ENCODE assay signal across 9 cellular contexts in genomic region chr10:80509403-80510161, GRCh38. TPM values are rescaled to one million over a fixed set of nuclear protein-coding genes. Genes with fewer than 3 reads are reported as not detected.
DNase-seq lines count a peak whose midpoint lies in the region; ATAC-seq and TF ChIP-seq lines count a peak whose summit lies in the region.
"Had no signal": no experiment of that assay in that cellular context is flagged by ENCODE, and none has a peak within 500 bp of the region (broad histone marks: within the 10 kb centered on the region; RNA-seq: fewer than 3 reads in every experiment).

No MANE protein-coding gene starts in this region.

- H4K91ac ChIP-seq in IMR-90 (ENCODE audit: insufficient read depth, low read depth, low read length): peak overlapping the region; percentile 55; the same call in 1 of the 2 replicates

- peaks cover 19 to 34% of the 10 kb centered on the region in 2 donors for H3K36me3 Mint-ChIP-seq in stimulated activated naive B cell treated with anti-CD40 and anti-IgM and Interleukin-4, amounts not matched to agents 10 μg/mL and 1 μg/mL and 100 μg/mL, for 72 hours

- no peaks in the 10 kb centered on the region for H3K27me3 ChIP-seq in IMR-90 (ENCODE audit: control insufficient read depth, insufficient read depth, low read length)

- peak; percentile 64 for ATAC-seq in IMR-90 (ENCODE audit: low read depth)
- ATAC-seq in stimulated activated naive B cell treated with anti-CD40 and anti-IgM and Interleukin-4, amounts not matched to agents 10 μg/mL and 1 μg/mL and 100 μg/mL, for 72 hours (replicated peaks): no peak

- WGBS in IMR-90 (ENCODE audit: extremely low coverage in 2 of 2, insufficient read length in 1 of 2), 2 experiments: 40% methylated on average over 4 of the region's 18 CpGs; no CpG with 5 or more reads in 1 of the 2 experiments

- H3K4me2 ChIP-seq in IMR-90 (ENCODE audit: low read depth, low read length): no peak overlapping the region

- peak overlapping the region in 1 of 2 experiments; percentile 26; a peak in 2 of 4 replicates for H4K8ac ChIP-seq in IMR-90 (ENCODE audit: low read depth in 2 of 2, low read length in 2 of 2)

- no peaks in the 10 kb centered on the region for H3K9me3 Mint-ChIP-seq in stimulated activated naive B cell treated with anti-CD40 and anti-IgM and Interleukin-4, amounts not matched to agents 10 μg/mL and 1 μg/mL and 100 μg/mL, for 72 hours

- H2BK120ac ChIP-seq in IMR-90 (ENCODE audit: low read depth, low read length): peak overlapping the region; percentile 56; the same call in 1 of the 2 replicates

- TF ChIP-seq CTCF in IMR-90 (conservative IDR thresholded peaks at IDR 0.05; ENCODE audit: low read depth, low read length): no peak

- H4K5ac ChIP-seq in IMR-90 (ENCODE audit: low read depth, low read length): no peak overlapping the region

- TF ChIP-seq POLR2A in IMR-90 (IDR thresholded peaks at IDR 0.05; ENCODE audit: low read depth, low read length): no peak

- peak overlapping the region; percentile 85; the same call in 1 of the 2 replicates for H2AK5ac ChIP-seq in IMR-90 (ENCODE audit: low read depth, low read length)

- no peak overlapping the region for H3K9ac ChIP-seq in IMR-90 (ENCODE audit: low read depth, low read length)

- H2BK15ac ChIP-seq in IMR-90 (ENCODE audit: low read depth, low read length): no peak overlapping the region

- peaks cover 31% of the 10 kb centered on the region for H3K36me3 ChIP-seq in IMR-90 (ENCODE audit: control insufficient read depth, insufficient read depth, low read length)

- peak overlapping the region; percentile 25 for H2BK5ac ChIP-seq in IMR-90 (ENCODE audit: low read depth, low read length, poor library complexity, severe bottlenecking)

- peak overlapping the region; percentile 80 for H3K4ac ChIP-seq in IMR-90 (ENCODE audit: low read depth, low read length)

- dilution Hi-C loops in IMR-90 (cut with HindIII; ENCODE audit: low sequenced_read_pairs, unreplicated experiment): no loop called here

- peak overlapping the region; percentile 62 for H2AK9ac ChIP-seq in IMR-90 (replicated peaks; ENCODE audit: low read depth, low read length, poor library complexity)

- H3K4me3 ChIP-seq in IMR-90 (ENCODE audit: insufficient read depth, low read depth, low read length): no peak overlapping the region

- peaks cover 19% of the 10 kb centered on the region for H3K9me1 ChIP-seq in IMR-90 (ENCODE audit: insufficient read depth, low read length)

- H3K27ac ChIP-seq in IMR-90 (ENCODE audit: insufficient read depth, low read length): peak overlapping the region; percentile 43; the same call in 1 of the 2 replicates

- H3K9me3 ChIP-seq in IMR-90 (ENCODE audit: control insufficient read depth, insufficient read depth, low read length): no peaks in the 10 kb centered on the region

- peaks cover 11 to 20% of the 10 kb centered on the region in 2 donors for H3K4me1 Mint-ChIP-seq in stimulated activated naive B cell treated with anti-CD40 and anti-IgM and Interleukin-4, amounts not matched to agents 10 μg/mL and 1 μg/mL and 100 μg/mL, for 72 hours

- no peak overlapping the region for H3K4me3 Mint-ChIP-seq in stimulated activated naive B cell treated with anti-CD40 and anti-IgM and Interleukin-4, amounts not matched to agents 10 μg/mL and 1 μg/mL and 100 μg/mL, for 72 hours

- H2AFZ ChIP-seq in IMR-90 (replicated peaks; ENCODE audit: low read length, poor library complexity): peak overlapping the region; percentile 53

- TF ChIP-seq RAD21 in IMR-90 (IDR thresholded peaks at IDR 0.05; ENCODE audit: low read length): no peak

- no TSS peak for BruUV-seq in IMR-90 (replicated peaks; lab: Mats Ljungman, UMichigan)

- peak overlapping the region; percentile 56 for H3K27ac Mint-ChIP-seq in stimulated activated naive B cell treated with anti-CD40 and anti-IgM and Interleukin-4, amounts not matched to agents 10 μg/mL and 1 μg/mL and 100 μg/mL, for 72 hours

- DNase-seq in IMR-90 (peak; percentile 81), astrocyte of the hippocampus (ENCODE audit: low read depth, low spot score) (peak; percentile 54), iris pigment epithelial cell (ENCODE audit: low read depth) (peak; percentile 93), SHP77 treated with DMSO at 0.1 percent for 48 hours (lab: John Stamatoyannopoulos, UW) (no peak), midbrain (lab: John Stamatoyannopoulos, UW) (no peak), NCI-H2196 (lab: John Stamatoyannopoulos, UW; ENCODE audit: unreplicated experiment) (no peak)
- no peak for DNase-seq in stimulated activated naive B cell treated with anti-CD40 and anti-IgM and Interleukin-4, amounts not matched to agents 10 μg/mL and 1 μg/mL and 100 μg/mL, for 72 hours
- DNase-seq in effector CD4-positive, alpha-beta T cell: no peak
- DNase-seq: erythroblast had no signal

- POLR2A ChIA-PET in IMR-90 (lab: Charles Lee; ENCODE audit: unreplicated experiment): no interaction called here

- H2BK20ac ChIP-seq in IMR-90 (ENCODE audit: low read depth, low read length): no peak overlapping the region

- peak overlapping the region; percentile 64; the same call in 1 of the 2 replicates for H3K14ac ChIP-seq in IMR-90 (replicated peaks; ENCODE audit: low read depth, low read length)

- H3K27me3 Mint-ChIP-seq in stimulated activated naive B cell treated with anti-CD40 and anti-IgM and Interleukin-4, amounts not matched to agents 10 μg/mL and 1 μg/mL and 100 μg/mL, for 72 hours: no peaks in the 10 kb centered on the region

- H3K79me1 ChIP-seq in IMR-90 (ENCODE audit: low read depth in 1 of 2, low read length in 2 of 2): peaks cover 9 to 44% of the 10 kb centered on the region in 2 experiments

- H3K4me1 ChIP-seq in IMR-90 (ENCODE audit: control insufficient read depth, insufficient read depth, low read length): peaks cover 25% of the 10 kb centered on the region

- CTCF ChIA-PET in IMR-90 (lab: Yijun Ruan, JAX): interaction anchor here (1.2 to 1.5 kb wide), 2 partner anchors 10 to 65 kb away, joined by 5 read pairs; no protein-coding TSS in a partner anchor

- intact Hi-C loops in IMR-90 (cut with micrococcal nuclease): no loop called here

- in situ Hi-C loops in IMR-90 (cut with MboI; ENCODE audit: low sequenced_read_pairs): no loop called here

- H3K56ac ChIP-seq in IMR-90 (ENCODE audit: extremely low read depth, insufficient read depth, low read length): no peak overlapping the region

- H3K23ac ChIP-seq in IMR-90 (ENCODE audit: low read depth, low read length): no peak overlapping the region; the same call in 1 of the 2 replicates

- peaks cover 4% of the 10 kb centered on the region; the same call in 1 of the 2 replicates for H4K20me1 ChIP-seq in IMR-90 (ENCODE audit: insufficient read depth, low read length)

- H3K18ac ChIP-seq in IMR-90 (ENCODE audit: low read depth, low read length): no peak overlapping the region

TF ChIP-seq in IMR-90, 13 proteins besides CTCF, POLR2A, EP300 and RAD21:
- TF ChIP-seq RCOR1 (IDR thresholded peaks at IDR 0.05; ENCODE audit: insufficient replicate concordance, low read length) (peak; percentile 19), FOS (IDR thresholded peaks at IDR 0.05; ENCODE audit: low read depth, low read length) (peak; percentile 51; the same call in 1 of the 2 replicates), SMC3 (IDR thresholded peaks at IDR 0.05; ENCODE audit: low read depth, low read length) (no peak), MAZ (IDR thresholded peaks at IDR 0.05; ENCODE audit: borderline replicate concordance, low read depth, low read length) (peak; percentile 45; the same call in 1 of the 2 replicates), RFX5 (IDR thresholded peaks at IDR 0.05; ENCODE audit: low read depth, low read length) (no peak)
TF ChIP-seq in IMR-90: peak in this region for 3.

RNA-seq across cellular contexts. Expression of gene SH2D4B, which starts 28.1 kb away (rescaled TPM):
- total RNA-seq in IMR-90 (2012; rRNA removed): not detected in 2 replicates
- polyA plus RNA-seq in IMR-90 (2012; rRNA removed): not detected in 2 replicates
- polyA plus RNA-seq in IMR-90 (2012; cell fraction: cytosol; rRNA removed): not detected in 2 replicates
- polyA plus RNA-seq in IMR-90 (2012; cell fraction: nucleus; rRNA removed; ENCODE audit: low replicate concordance): not detected in 2 replicates

RNA-seq across cellular contexts. Expression of gene TSPAN14, which starts 55.5 kb away (rescaled TPM):
- total RNA-seq in IMR-90 (2012; rRNA removed): 13.3 and 18.5 TPM in 2 replicates
- polyA plus RNA-seq in IMR-90 (2012; rRNA removed): 40.6 and 43.0 TPM in 2 replicates
- polyA plus RNA-seq in IMR-90 (2012; cell fraction: cytosol; rRNA removed): 55.8 and 57.7 TPM in 2 replicates
- 36.3 and 44.3 TPM in 2 replicates for polyA plus RNA-seq in IMR-90 (2012; cell fraction: nucleus; rRNA removed; ENCODE audit: low replicate concordance)

Comparison
In these comparisons a context has a peak if more than half of its experiments do, and no peak if none do; other contexts are left out.
1. DNase-seq: peak in IMR-90 (single experiment), astrocyte of the hippocampus (single experiment) and iris pigment epithelial cell (single experiment); none in stimulated activated naive B cell treated with anti-CD40 and anti-IgM and Interleukin-4, amounts not matched to agents 10 μg/mL and 1 μg/mL and 100 μg/mL, for 72 hours (single experiment), SHP77 treated with DMSO at 0.1 percent for 48 hours (single experiment), midbrain (single experiment), NCI-H2196 (single experiment) and effector CD4-positive, alpha-beta T cell (single experiment).